Comparison of ENCODE assay signal across 1 cellular context in genomic region chr1:89536555-89537393, GRCh38.
TF ChIP-seq lines count a peak whose summit lies in the region.

No MANE protein-coding gene starts in this region.

TF ChIP-seq in K562, 482 proteins besides CTCF, POLR2A, EP300 and RAD21:
- TF ChIP-seq RBM25 (IDR thresholded peaks at IDR 0.05; ENCODE audit: low read depth, low read length, severe bottlenecking) (peak; percentile 88), ZZZ3 (IDR thresholded peaks at IDR 0.05) (no peak), MEF2D (tag; conservative IDR thresholded peaks at IDR 0.05; ENCODE audit: low read depth) (peak; percentile 84), MEF2A (IDR thresholded peaks at IDR 0.05; ENCODE audit: control insufficient read depth, low read depth, low read length) (peak; percentile 84), BCOR (IDR thresholded peaks at IDR 0.05) (peak; percentile 61), FOS (IDR thresholded peaks at IDR 0.05; ENCODE audit: extremely low read depth, insufficient read length) (no peak), ADNP (tag; IDR thresholded peaks at IDR 0.05) (peak; percentile 16; the same call in 1 of the 2 replicates), ZNF121 (CRISPR knock-in tag; conservative IDR thresholded peaks at IDR 0.05) (peak; percentile 97), ZNF184 (CRISPR knock-in tag; IDR thresholded peaks at IDR 0.05) (no peak), ZNF316 (IDR thresholded peaks at IDR 0.05) (no peak), ZNF512 (tag; IDR thresholded peaks at IDR 0.05) (no peak), KDM1A (IDR thresholded peaks at IDR 0.05) (0 out of 4 replicates have a peak, but pooled peaks of 1 of the 2 experiments have one; percentile 50), ZNF764 (CRISPR knock-in tag; IDR thresholded peaks at IDR 0.05; ENCODE audit: low read depth) (no peak), PKNOX1 (IDR thresholded peaks at IDR 0.05) (0 out of 2 replicates have a peak, but pooled peaks have one; percentile 7)
